12 cellular contexts compared by ENCODE assay signal in the genomic region with DNA sequence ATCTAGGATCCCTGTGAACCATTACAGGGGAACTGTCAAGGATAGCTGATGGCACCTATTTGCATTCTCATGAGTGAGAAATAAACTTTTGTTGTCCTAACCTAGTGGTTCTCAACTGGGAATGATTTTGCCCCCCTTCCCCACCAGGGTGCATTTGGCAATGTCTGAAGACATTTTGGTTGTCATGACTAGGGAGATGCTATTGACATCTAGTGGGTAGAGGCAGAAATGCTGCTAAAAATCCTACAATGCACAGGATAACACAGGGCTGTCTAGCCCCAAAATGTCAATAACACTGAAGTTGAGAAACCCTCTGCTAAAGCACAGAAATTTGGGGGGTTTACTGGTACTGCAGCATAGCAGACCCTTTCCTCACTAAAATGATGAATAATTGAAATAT.
DNase-seq lines count a peak whose midpoint lies in the region; ATAC-seq and TF ChIP-seq lines count a peak whose summit lies in the region.
"Had no signal": no experiment of that assay in that cellular context is flagged by ENCODE, and none has a peak within 500 bp of the region (broad histone marks: within the 10 kb centered on the region; RNA-seq: fewer than 3 reads in every experiment).

No MANE protein-coding gene starts in this region.

- no peaks in the 10 kb centered on the region for H3F3A ChIP-seq in GM23338 (replicated peaks; ENCODE audit: low read depth)

- H3K4me2 ChIP-seq in GM23338 (no peak overlapping the region), OCI-LY7 (ENCODE audit: low read length) (no peak overlapping the region)

- H3K4me1 ChIP-seq in GM23338 (ENCODE audit: insufficient read depth) (no peaks in the 10 kb centered on the region), OCI-LY7 (ENCODE audit: insufficient read depth, low read length, poor library complexity, severe bottlenecking) (no peaks in the 10 kb centered on the region)

- H2AFZ ChIP-seq in GM23338 (no peak overlapping the region), OCI-LY7 (ENCODE audit: low read length) (no peak overlapping the region)

- no peak overlapping the region for H3K4me3 Mint-ChIP-seq in GM23338
- H3K4me3 Mint-ChIP-seq: nephron had no signal

- intact Hi-C loops in OCI-LY7 (cut with micrococcal nuclease; ENCODE audit: unreplicated experiment), result loop anchor here (10.0 kb wide), 1 partner anchor 126 kb away; no protein-coding TSS in a partner anchor

- H4K20me1 ChIP-seq in GM23338 (replicated peaks; ENCODE audit: insufficient read depth), result no peaks in the 10 kb centered on the region
- H4K20me1 ChIP-seq in OCI-LY7 (ENCODE audit: insufficient read depth, low read length), result no peaks in the 10 kb centered on the region

- peak; percentile 86 for ATAC-seq in GM23338
- ATAC-seq in left lobe of liver, result peak; percentile 70
- ATAC-seq in GM18517 (IDR thresholded peaks at IDR 0.05; ENCODE audit: unreplicated experiment), result no peak

- DNase-seq in GM06990 (ENCODE audit: extremely low read depth, insufficient read length) (no peak), GM23338 (ENCODE audit: low spot score) (peak; percentile 76), OCI-LY7 (ENCODE audit: low spot score) (peak; percentile 7), left lobe of liver (ENCODE audit: low spot score) (no peak), AML-193 (lab: John Stamatoyannopoulos, UW) (no peak), NCI-H526 (lab: John Stamatoyannopoulos, UW) (no peak)
- DNase-seq: activated CD4-positive, alpha-beta T cell treated with anti-CD3 and anti-CD28 coated beads for 1 hour; effector CD8-positive, alpha-beta T cell; SHP77 treated with DMSO at 0.1 percent for 48 hours; small intestine had no signal

- no TSS peak for BruUV-seq in OCI-LY7 (replicated peaks; lab: Mats Ljungman, UMichigan)

- H3K36me3 ChIP-seq in GM06990 (ENCODE audit: control insufficient read depth, insufficient read depth, low read length) (no peaks in the 10 kb centered on the region), GM23338 (ENCODE audit: insufficient read depth) (no peaks in the 10 kb centered on the region; the same call in 1 of the 2 replicates), OCI-LY7 (ENCODE audit: insufficient read depth, low read length) (no peaks in the 10 kb centered on the region)

- no peak overlapping the region for H3K27ac Mint-ChIP-seq in GM23338
- H3K27ac Mint-ChIP-seq: nephron had no signal

- CTCF ChIA-PET in OCI-LY7 (lab: Charles Lee; ENCODE audit: unreplicated experiment), result no interaction called here

- no peaks in the 10 kb centered on the region for H3K9me3 ChIP-seq in OCI-LY7 (ENCODE audit: low read length)

- H3K27me3 ChIP-seq in GM06990 (replicated peaks; ENCODE audit: control insufficient read depth, insufficient read depth, low read length), result no peaks in the 10 kb centered on the region
- no peaks in the 10 kb centered on the region for H3K27me3 ChIP-seq in GM23338 (ENCODE audit: insufficient read depth)

- H3K9me2 ChIP-seq in GM23338 (ENCODE audit: insufficient read depth) (no peaks in the 10 kb centered on the region), OCI-LY7 (ENCODE audit: insufficient read depth, low read length) (no peaks in the 10 kb centered on the region)

- H3K79me2 ChIP-seq in GM23338 (replicated peaks; ENCODE audit: insufficient read depth) (no peaks in the 10 kb centered on the region), OCI-LY7 (ENCODE audit: insufficient read depth, low read depth, low read length) (no peaks in the 10 kb centered on the region)

- no peak overlapping the region for H3K4me3 ChIP-seq in GM06990 (replicated peaks; ENCODE audit: low read depth, low read length)
- H3K4me3 ChIP-seq in GM23338, result no peak overlapping the region
- no peak overlapping the region for H3K4me3 ChIP-seq in OCI-LY7 (ENCODE audit: low read depth, low read length, poor library complexity, severe bottlenecking)

- H3K27ac ChIP-seq in GM23338 (ENCODE audit: low read depth), result no peak overlapping the region
- H3K27ac ChIP-seq in OCI-LY7 (ENCODE audit: low read depth, low read length, poor library complexity, severe bottlenecking), result no peak overlapping the region

- TF ChIP-seq CTCF in GM06990 (IDR thresholded peaks at IDR 0.05; ENCODE audit: insufficient read depth, low read length, poor library complexity, severe bottlenecking) (peak; percentile 49), GM23338 (conservative IDR thresholded peaks at IDR 0.05; ENCODE audit: low read depth in 2 of 2) (peak; percentile 66 to 82), OCI-LY7 (conservative IDR thresholded peaks at IDR 0.05; ENCODE audit: low read length) (peak; percentile 64)

- H3K9me3 Mint-ChIP-seq in GM23338, result no peaks in the 10 kb centered on the region
- H3K9me3 Mint-ChIP-seq: nephron had no signal

- no peaks in the 10 kb centered on the region for H3K36me3 Mint-ChIP-seq in GM23338 (ENCODE audit: low read depth)

- POLR2A ChIA-PET in OCI-LY7 (lab: Charles Lee), result no interaction called here

- no peaks in the 10 kb centered on the region for H3K4me1 Mint-ChIP-seq in GM23338
- H3K4me1 Mint-ChIP-seq: nephron had no signal

- H3K27me3 Mint-ChIP-seq in GM23338 (ENCODE audit: insufficient read depth, low read depth, poor library complexity), result peaks cover 3% of the 10 kb centered on the region

TF ChIP-seq in GM23338, 12 proteins besides CTCF, POLR2A, EP300 and RAD21 (continues in another document):
- TF ChIP-seq NANOG (IDR thresholded peaks at IDR 0.05; ENCODE audit: borderline replicate concordance), result no peak
- TF ChIP-seq, protein P1, sequence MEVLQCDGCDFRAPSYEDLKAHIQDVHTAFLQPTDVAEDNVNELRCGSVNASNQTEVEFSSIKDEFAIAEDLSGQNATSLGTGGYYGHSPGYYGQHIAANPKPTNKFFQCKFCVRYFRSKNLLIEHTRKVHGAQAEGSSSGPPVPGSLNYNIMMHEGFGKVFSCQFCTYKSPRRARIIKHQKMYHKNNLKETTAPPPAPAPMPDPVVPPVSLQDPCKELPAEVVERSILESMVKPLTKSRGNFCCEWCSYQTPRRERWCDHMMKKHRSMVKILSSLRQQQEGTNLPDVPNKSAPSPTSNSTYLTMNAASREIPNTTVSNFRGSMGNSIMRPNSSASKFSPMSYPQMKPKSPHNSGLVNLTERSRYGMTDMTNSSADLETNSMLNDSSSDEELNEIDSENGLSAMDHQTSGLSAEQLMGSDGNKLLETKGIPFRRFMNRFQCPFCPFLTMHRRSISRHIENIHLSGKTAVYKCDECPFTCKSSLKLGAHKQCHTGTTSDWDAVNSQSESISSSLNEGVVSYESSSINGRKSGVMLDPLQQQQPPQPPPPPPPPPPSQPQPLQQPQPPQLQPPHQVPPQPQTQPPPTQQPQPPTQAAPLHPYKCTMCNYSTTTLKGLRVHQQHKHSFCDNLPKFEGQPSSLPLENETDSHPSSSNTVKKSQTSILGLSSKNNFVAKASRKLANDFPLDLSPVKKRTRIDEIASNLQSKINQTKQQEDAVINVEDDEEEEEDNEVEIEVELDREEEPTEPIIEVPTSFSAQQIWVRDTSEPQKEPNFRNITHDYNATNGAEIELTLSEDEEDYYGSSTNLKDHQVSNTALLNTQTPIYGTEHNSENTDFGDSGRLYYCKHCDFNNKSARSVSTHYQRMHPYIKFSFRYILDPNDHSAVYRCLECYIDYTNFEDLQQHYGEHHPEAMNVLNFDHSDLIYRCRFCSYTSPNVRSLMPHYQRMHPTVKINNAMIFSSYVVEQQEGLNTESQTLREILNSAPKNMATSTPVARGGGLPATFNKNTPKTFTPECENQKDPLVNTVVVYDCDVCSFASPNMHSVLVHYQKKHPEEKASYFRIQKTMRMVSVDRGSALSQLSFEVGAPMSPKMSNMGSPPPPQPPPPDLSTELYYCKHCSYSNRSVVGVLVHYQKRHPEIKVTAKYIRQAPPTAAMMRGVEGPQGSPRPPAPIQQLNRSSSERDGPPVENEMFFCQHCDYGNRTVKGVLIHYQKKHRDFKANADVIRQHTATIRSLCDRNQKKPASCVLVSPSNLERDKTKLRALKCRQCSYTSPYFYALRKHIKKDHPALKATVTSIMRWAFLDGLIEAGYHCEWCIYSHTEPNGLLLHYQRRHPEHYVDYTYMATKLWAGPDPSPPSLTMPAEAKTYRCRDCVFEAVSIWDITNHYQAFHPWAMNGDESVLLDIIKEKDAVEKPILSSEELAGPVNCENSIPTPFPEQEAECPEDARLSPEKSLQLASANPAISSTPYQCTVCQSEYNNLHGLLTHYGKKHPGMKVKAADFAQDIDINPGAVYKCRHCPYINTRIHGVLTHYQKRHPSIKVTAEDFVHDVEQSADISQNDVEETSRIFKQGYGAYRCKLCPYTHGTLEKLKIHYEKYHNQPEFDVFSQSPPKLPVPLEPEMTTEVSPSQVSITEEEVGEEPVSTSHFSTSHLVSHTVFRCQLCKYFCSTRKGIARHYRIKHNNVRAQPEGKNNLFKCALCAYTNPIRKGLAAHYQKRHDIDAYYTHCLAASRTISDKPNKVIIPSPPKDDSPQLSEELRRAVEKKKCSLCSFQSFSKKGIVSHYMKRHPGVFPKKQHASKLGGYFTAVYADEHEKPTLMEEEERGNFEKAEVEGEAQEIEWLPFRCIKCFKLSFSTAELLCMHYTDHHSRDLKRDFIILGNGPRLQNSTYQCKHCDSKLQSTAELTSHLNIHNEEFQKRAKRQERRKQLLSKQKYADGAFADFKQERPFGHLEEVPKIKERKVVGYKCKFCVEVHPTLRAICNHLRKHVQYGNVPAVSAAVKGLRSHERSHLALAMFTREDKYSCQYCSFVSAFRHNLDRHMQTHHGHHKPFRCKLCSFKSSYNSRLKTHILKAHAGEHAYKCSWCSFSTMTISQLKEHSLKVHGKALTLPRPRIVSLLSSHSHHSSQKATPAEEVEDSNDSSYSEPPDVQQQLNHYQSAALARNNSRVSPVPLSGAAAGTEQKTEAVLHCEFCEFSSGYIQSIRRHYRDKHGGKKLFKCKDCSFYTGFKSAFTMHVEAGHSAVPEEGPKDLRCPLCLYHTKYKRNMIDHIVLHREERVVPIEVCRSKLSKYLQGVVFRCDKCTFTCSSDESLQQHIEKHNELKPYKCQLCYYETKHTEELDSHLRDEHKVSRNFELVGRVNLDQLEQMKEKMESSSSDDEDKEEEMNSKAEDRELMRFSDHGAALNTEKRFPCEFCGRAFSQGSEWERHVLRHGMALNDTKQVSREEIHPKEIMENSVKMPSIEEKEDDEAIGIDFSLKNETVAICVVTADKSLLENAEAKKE (CRISPR knock-in tag; IDR thresholded peaks at IDR 0.05), result no peak
- TF ChIP-seq ZNF331 (CRISPR knock-in tag; IDR thresholded peaks at IDR 0.05; ENCODE audit: low read depth), result no peak
- TF ChIP-seq ZNF114 (CRISPR knock-in tag; IDR thresholded peaks at IDR 0.05), result no peak
- no peak for TF ChIP-seq STAT1 (IDR thresholded peaks at IDR 0.05; ENCODE audit: unreplicated experiment)
- no peak for TF ChIP-seq EZH2phosphoT487 (IDR thresholded peaks at IDR 0.05; ENCODE audit: unreplicated experiment)

Comparison
In these comparisons a context has a peak if more than half of its experiments do, and no peak if none do; other contexts are left out.
1. DNase-seq: peak in GM23338 (single experiment) and OCI-LY7 (single experiment); none in GM06990 (single experiment), left lobe of liver (single experiment), AML-193 (0 of 2) and NCI-H526 (0 of 2).
2. Peak in every context shown above with its lines, with median percentiles within 50 percentile points of each other: CTCF ChIP-seq.